11 cellular contexts compared by ENCODE assay signal in the genomic region with DNA sequence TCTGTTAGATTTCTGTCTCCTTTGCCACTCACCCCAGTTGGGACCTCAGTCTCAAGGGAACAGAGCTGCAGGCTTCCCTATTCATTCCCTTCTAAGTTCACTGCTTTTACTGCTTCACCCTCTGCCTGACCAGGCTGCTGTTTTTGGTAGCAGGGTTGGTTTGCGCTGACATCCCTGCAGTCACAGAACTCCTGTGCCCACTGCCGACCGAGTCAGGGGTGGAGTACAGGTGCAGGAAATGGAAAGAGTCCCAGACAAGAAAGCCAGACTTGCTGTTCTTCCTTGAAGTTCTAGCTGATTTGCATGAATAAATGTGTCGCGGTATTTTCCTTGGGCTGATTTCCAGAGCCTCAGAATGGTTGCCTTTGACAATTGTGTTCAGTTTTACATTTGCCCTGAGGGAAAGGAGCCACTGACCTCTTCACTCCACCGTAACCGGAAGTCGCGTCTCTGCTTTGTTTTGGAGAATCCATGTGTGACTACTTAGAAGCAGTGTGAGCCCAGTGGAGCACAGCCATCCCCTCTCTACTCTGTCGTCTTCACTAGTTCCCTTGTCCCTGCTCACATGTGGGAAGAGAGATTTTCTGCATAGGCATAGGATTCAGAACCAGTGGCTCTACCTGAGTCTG.
A peak's percentile ranks its signal among the peaks of the same experiment; 100 is the strongest.
DNase-seq lines count a peak whose midpoint lies in the region; ATAC-seq and TF ChIP-seq lines count a peak whose summit lies in the region.
"Had no signal": no experiment of that assay in that cellular context is flagged by ENCODE, and none has a peak within 500 bp of the region (broad histone marks: within the 10 kb centered on the region; RNA-seq: fewer than 3 reads in every experiment).

No MANE protein-coding gene starts in this region.

- H2BK5ac ChIP-seq in neuronal stem cell (ENCODE audit: low read length): no peak overlapping the region

- H3K27me3 Mint-ChIP-seq in MCF 10A (ENCODE audit: insufficient read depth, unreplicated experiment): no peaks in the 10 kb centered on the region
- H3K27me3 Mint-ChIP-seq in activated CD4-positive, alpha-beta memory T cell treated with anti-CD3 and anti-CD28 coated beads for 36 hours: no peaks in the 10 kb centered on the region

- H2BK12ac ChIP-seq in neuronal stem cell (ENCODE audit: low read length): no peak overlapping the region

- intact Hi-C loops in breast epithelium (cut with DNase I; ENCODE audit: low total_unique reads) (no loop called here), MCF 10A (cut with micrococcal nuclease) (no loop called here), left lung (cut with DNase I) (no loop called here), heart right ventricle (cut with DNase I) (no loop called here)
- intact Hi-C loops in activated CD4-positive, alpha-beta memory T cell treated with anti-CD3 and anti-CD28 coated beads for 36 hours (cut with micrococcal nuclease): no loop called here

- BruUV-seq in MCF 10A (replicated peaks; lab: Mats Ljungman, UMichigan): no TSS peak

- H3K4me1 Mint-ChIP-seq in MCF 10A (ENCODE audit: insufficient read depth, unreplicated experiment): peaks cover 20% of the 10 kb centered on the region
- peaks cover 17% of the 10 kb centered on the region for H3K4me1 Mint-ChIP-seq in activated CD4-positive, alpha-beta memory T cell treated with anti-CD3 and anti-CD28 coated beads for 36 hours (ENCODE audit: low read depth)

- no peak overlapping the region for H2AK5ac ChIP-seq in neuronal stem cell (ENCODE audit: low read depth, low read length)

- H3K36me3 ChIP-seq in breast epithelium: peaks cover 5% of the 10 kb centered on the region
- H3K36me3 ChIP-seq in left lung: peaks cover 0 to 63% of the 10 kb centered on the region in 2 donors
- H3K36me3 ChIP-seq in heart right ventricle: peaks cover 0 to 86% (median 43%) of the 10 kb centered on the region in 9 donors
- peaks cover 27 to 91% of the 10 kb centered on the region in 2 donors for H3K36me3 ChIP-seq in neuronal stem cell (replicated peaks in 1 of 2; ENCODE audit: control insufficient read depth in 2 of 2, insufficient read depth in 2 of 2, low read length in 2 of 2)

- H2BK15ac ChIP-seq in neuronal stem cell (ENCODE audit: low read length): no peak overlapping the region

- no peak overlapping the region for H2BK120ac ChIP-seq in neuronal stem cell (ENCODE audit: low read depth, low read length)

- H2AFZ ChIP-seq in neuronal stem cell (ENCODE audit: low read length): no peak overlapping the region

- no peak overlapping the region for H4K91ac ChIP-seq in neuronal stem cell (ENCODE audit: low read depth, low read length, poor library complexity)

- CTCF ChIA-PET in MCF 10A (lab: Yijun Ruan, JAX): no interaction called here
- CTCF ChIA-PET in activated CD4-positive, alpha-beta memory T cell treated with anti-CD3 and anti-CD28 coated beads for 36 hours (lab: Charles Lee): no interaction called here

- no peak overlapping the region for H3K18ac ChIP-seq in neuronal stem cell (ENCODE audit: low read length)

- H3K4me3 Mint-ChIP-seq in MCF 10A (ENCODE audit: unreplicated experiment): no peak overlapping the region
- no peak overlapping the region for H3K4me3 Mint-ChIP-seq in activated CD4-positive, alpha-beta memory T cell treated with anti-CD3 and anti-CD28 coated beads for 36 hours
- H3K4me3 Mint-ChIP-seq: activated T-cell treated with anti-CD3 and anti-CD28 coated beads, Interleukin-2, amount 50 U/mL, for 4 hours had no signal

- H3K9me3 ChIP-seq in breast epithelium: no peaks in the 10 kb centered on the region
- H3K9me3 ChIP-seq in left lung: no peaks in the 10 kb centered on the region
- H3K9me3 ChIP-seq in heart right ventricle: no peaks in the 10 kb centered on the region
- H3K9me3 ChIP-seq in neuronal stem cell (replicated peaks in 1 of 2; ENCODE audit: control insufficient read depth in 2 of 2, insufficient read depth in 1 of 2, low read depth in 1 of 2, low read length in 2 of 2): peaks cover 0 to 3% of the 10 kb centered on the region in 2 donors
- H3K9me3 ChIP-seq: esophagus squamous epithelium had no signal

- TF ChIP-seq CTCF in breast epithelium (IDR thresholded peaks at IDR 0.05): no peak
- no peak for TF ChIP-seq CTCF in MCF 10A (IDR thresholded peaks at IDR 0.05; ENCODE audit: unreplicated experiment)
- TF ChIP-seq CTCF in VCaP (conservative IDR thresholded peaks at IDR 0.05): no peak
- no peak for TF ChIP-seq CTCF in left lung (IDR thresholded peaks at IDR 0.05)
- TF ChIP-seq CTCF in heart right ventricle (IDR thresholded peaks at IDR 0.05): no peak

- H3K27ac ChIP-seq in breast epithelium (peak overlapping the region; percentile 49 to 58), VCaP (peak overlapping the region; percentile 35), left lung (no peak overlapping the region), heart right ventricle (no peak overlapping the region), neuronal stem cell (replicated peaks; ENCODE audit: low read length) (no peak overlapping the region)

- WGBS in heart right ventricle, 2 donors: 72 to 75% methylated on average over 10 of the region's 10 CpGs
- no CpG with 5 or more reads among the region's 10 CpGs for WGBS in neuronal stem cell (ENCODE audit: extremely low coverage in 2 of 2, insufficient read length in 2 of 2, insufficient replicate concordance in 1 of 2), 2 donors

- H3K4me1 ChIP-seq in breast epithelium (peaks cover 0 to 10% of the 10 kb centered on the region in 2 donors), left lung (peaks cover 0 to 20% of the 10 kb centered on the region in 2 donors), heart right ventricle (peaks cover 0 to 24% (median 11%) of the 10 kb centered on the region in 9 donors), neuronal stem cell (ENCODE audit: control insufficient read depth in 2 of 2, insufficient read depth in 1 of 2, low read depth in 1 of 2, low read length in 2 of 2) (peaks cover 8 to 21% of the 10 kb centered on the region in 2 donors)

- H3K27me3 ChIP-seq in breast epithelium: no peaks in the 10 kb centered on the region
- H3K27me3 ChIP-seq in left lung: no peaks in the 10 kb centered on the region
- no peaks in the 10 kb centered on the region for H3K27me3 ChIP-seq in heart right ventricle
- peaks cover 0 to 2% (median 0%) of the 10 kb centered on the region in 3 experiments for H3K27me3 ChIP-seq in neuronal stem cell (ENCODE audit: control insufficient read depth in 3 of 3, insufficient read depth in 3 of 3, low read depth in 1 of 3, low read length in 3 of 3)
- H3K27me3 ChIP-seq: esophagus squamous epithelium had no signal

- ATAC-seq in left lung: peak; percentile 51
- no peak for ATAC-seq in heart right ventricle
- ATAC-seq: activated T-cell treated with anti-CD3 and anti-CD28 coated beads, Interleukin-2, amount 50 U/mL, for 4 hours had no signal

- H3K4ac ChIP-seq in neuronal stem cell (ENCODE audit: low read length): no peak overlapping the region

- no peak overlapping the region for H3K14ac ChIP-seq in neuronal stem cell (ENCODE audit: low read length)

- no peak overlapping the region for H3K23ac ChIP-seq in neuronal stem cell (ENCODE audit: low read depth, low read length, poor library complexity)

- H3K79me1 ChIP-seq in neuronal stem cell (ENCODE audit: low read depth, low read length): peaks cover 2% of the 10 kb centered on the region

- no peaks in the 10 kb centered on the region for H3K9me3 Mint-ChIP-seq in MCF 10A (ENCODE audit: unreplicated experiment)
- no peaks in the 10 kb centered on the region for H3K9me3 Mint-ChIP-seq in activated CD4-positive, alpha-beta memory T cell treated with anti-CD3 and anti-CD28 coated beads for 36 hours
- H3K9me3 Mint-ChIP-seq: activated T-cell treated with anti-CD3 and anti-CD28 coated beads, Interleukin-2, amount 50 U/mL, for 4 hours had no signal

- H3K4me2 ChIP-seq in neuronal stem cell (ENCODE audit: insufficient read depth, low read length, poor library complexity, severe bottlenecking): no peak overlapping the region

- peaks cover 76% of the 10 kb centered on the region for H3K36me3 Mint-ChIP-seq in MCF 10A (ENCODE audit: insufficient read depth, unreplicated experiment)
- H3K36me3 Mint-ChIP-seq in activated CD4-positive, alpha-beta memory T cell treated with anti-CD3 and anti-CD28 coated beads for 36 hours: peaks cover 32% of the 10 kb centered on the region

- POLR2A ChIA-PET in MCF 10A (lab: Yijun Ruan, JAX): no interaction called here
- POLR2A ChIA-PET in activated CD4-positive, alpha-beta memory T cell treated with anti-CD3 and anti-CD28 coated beads for 36 hours (lab: Charles Lee): no interaction called here

- H4K8ac ChIP-seq in neuronal stem cell (ENCODE audit: low read depth, low read length): no peak overlapping the region

- no peak overlapping the region for H3K27ac Mint-ChIP-seq in MCF 10A (ENCODE audit: low read depth, unreplicated experiment)
- H3K27ac Mint-ChIP-seq in activated CD4-positive, alpha-beta memory T cell treated with anti-CD3 and anti-CD28 coated beads for 36 hours: no peak overlapping the region

- H3K4me3 ChIP-seq in breast epithelium (peak overlapping the region in 1 of 3 donors; percentile 32), left lung (no peak overlapping the region), heart right ventricle (no peak overlapping the region), neuronal stem cell (ENCODE audit: low read length in 2 of 2) (no peak overlapping the region)
- H3K4me3 ChIP-seq: esophagus squamous epithelium had no signal

- peak in 1 of 2 donors; percentile 62 for DNase-seq in breast epithelium (ENCODE audit: low spot score in 2 of 2)
- DNase-seq in MCF 10A (ENCODE audit: unreplicated experiment): no peak
- DNase-seq in left lung: no peak
- DNase-seq in heart right ventricle: no peak
- DNase-seq in RKO (ENCODE audit: low spot score): no peak
- DNase-seq in activated CD4-positive, alpha-beta memory T cell treated with anti-CD3 and anti-CD28 coated beads for 36 hours: no peak
- DNase-seq in neuronal stem cell (ENCODE audit: low spot score): no peak
- DNase-seq: activated T-cell treated with anti-CD3 and anti-CD28 coated beads, Interleukin-2, amount 50 U/mL, for 4 hours; esophagus squamous epithelium; RPMI8226 had no signal

- no peak overlapping the region for H3K9ac ChIP-seq in neuronal stem cell (ENCODE audit: low read depth, low read length, poor library complexity)

- TF ChIP-seq POLR2A in breast epithelium (IDR thresholded peaks at IDR 0.05): no peak

Comparison
In these comparisons a context has a peak if more than half of its experiments do, and no peak if none do; other contexts are left out.
1. H3K27ac ChIP-seq: peak in breast epithelium (2 of 2) and VCaP (single experiment); none in left lung (0 of 2), heart right ventricle (0 of 10) and neuronal stem cell (single experiment).